Comparison of ENCODE assay signal across 21 cellular contexts in genomic region chr3:173838644-173839043, GRCh38.
"Had no signal": no experiment of that assay in that cellular context is flagged by ENCODE, and none has a peak within 500 bp of the region (broad histone marks: within the 10 kb centered on the region; RNA-seq: fewer than 3 reads in every experiment).

No MANE protein-coding gene starts in this region.

- DNase-seq: Kasumi-1, MV-4-11, NCI-H1048, NCI-H1105, NCI-H1417, NCI-H1436 treated with DMSO at 0.1 percent for 48 hours, NCI-H1694, NCI-H187 treated with DMSO at 0.1 percent for 48 hours, NCI-H2029 treated with DMSO at 0.1 percent for 48 hours, NCI-H2171 treated with DMSO at 0.1 percent for 48 hours, NCI-H524, NCI-H748 treated with DMSO at 0.1 percent for 48 hours, SHP77, SK-N-SH, SW 1271, T-cell had no signal

- H3K9me3 ChIP-seq: SK-N-SH had no signal

- ATAC-seq: T-cell had no signal

- H3K4me2 ChIP-seq: KMS-11, SK-N-SH had no signal

- H3K27ac ChIP-seq: HL-60, KMS-11, RWPE1 had no signal

- FAIRE-seq: HTR-8/SVneo, RCC 7860 had no signal

- H3K9ac ChIP-seq: KMS-11, SK-N-SH had no signal
